9 cellular contexts compared by ENCODE assay signal in genomic region chr19:18109363-18109730, GRCh38. TPM values are rescaled to one million over a fixed set of nuclear protein-coding genes. Genes with fewer than 3 reads are reported as not detected.
DNase-seq lines count a peak whose midpoint lies in the region; TF ChIP-seq lines count a peak whose summit lies in the region.
"Had no signal": no experiment of that assay in that cellular context is flagged by ENCODE, and none has a peak within 500 bp of the region (broad histone marks: within the 10 kb centered on the region; RNA-seq: fewer than 3 reads in every experiment).

No MANE protein-coding gene starts in this region.

- no peaks in the 10 kb centered on the region for H3K79me2 ChIP-seq in parathyroid adenoma

- DNase-seq in Calu3 = no peak
- no peak for DNase-seq in SK-N-MC (ENCODE audit: low read depth, low spot score)
- DNase-seq in fibroblast of mammary gland (ENCODE audit: low read depth) = no peak
- DNase-seq in SIG-M5 (lab: John Stamatoyannopoulos, UW) = no peak
- no peak for DNase-seq in NCI-H2196 (lab: John Stamatoyannopoulos, UW; ENCODE audit: unreplicated experiment)
- no peak for DNase-seq in NCI-H2081 treated with DMSO at 0.1 percent for 48 hours (lab: John Stamatoyannopoulos, UW)
- no peak for DNase-seq in medulla oblongata (ENCODE audit: extremely low spot score)

- no peaks in the 10 kb centered on the region for H3K9me3 Mint-ChIP-seq in Calu3 (ENCODE audit: low read depth, unreplicated experiment)

- CTCF ChIA-PET in Calu3 (lab: Charles Lee) = interaction anchor here (0.6 kb wide), 1 partner anchor 286 kb away, joined by 3 read pairs; no protein-coding TSS in a partner anchor

- no peaks in the 10 kb centered on the region for H3K27me3 Mint-ChIP-seq in Calu3 (ENCODE audit: unreplicated experiment)

- H3K4me1 ChIP-seq in parathyroid adenoma = peaks cover 15% of the 10 kb centered on the region

- peaks cover 11% of the 10 kb centered on the region for H3K4me1 Mint-ChIP-seq in Calu3 (ENCODE audit: low read depth, unreplicated experiment)

- H3K27ac ChIP-seq in SK-N-MC (peak overlapping the region; percentile 5; the same call in 1 of the 2 replicates), parathyroid adenoma (peak overlapping the region; percentile 42)

- peak overlapping the region; percentile 89 for H2AFZ ChIP-seq in parathyroid adenoma

- peak overlapping the region; percentile 43 for H3K27ac Mint-ChIP-seq in Calu3 (ENCODE audit: unreplicated experiment)

- H3K4me3 ChIP-seq in SK-N-MC = peak overlapping the region; percentile 89
- peak overlapping the region; percentile 60 for H3K4me3 ChIP-seq in fibroblast of mammary gland (ENCODE audit: control insufficient read depth, low read depth, low read length)
- peak overlapping the region; percentile 64 for H3K4me3 ChIP-seq in parathyroid adenoma (ENCODE audit: low read depth, low read length)

- peak overlapping the region; percentile 57 for H3K4me3 Mint-ChIP-seq in Calu3 (ENCODE audit: low read depth, unreplicated experiment)

- no TSS peak for BruUV-seq in Calu3 (replicated peaks; lab: Mats Ljungman, UMichigan)

- H3K9me3 ChIP-seq in SK-N-MC (ENCODE audit: low read depth, low read length) (no peaks in the 10 kb centered on the region), parathyroid adenoma (ENCODE audit: control insufficient read depth, low read length) (no peaks in the 10 kb centered on the region)

- H3K27me3 ChIP-seq in parathyroid adenoma (ENCODE audit: control insufficient read depth, insufficient read depth, low read length) = no peaks in the 10 kb centered on the region

- peak overlapping the region; percentile 60 for H3K4me2 ChIP-seq in parathyroid adenoma (ENCODE audit: low read length)

- H3K9ac ChIP-seq in SK-N-MC (ENCODE audit: insufficient read length) (peak overlapping the region; percentile 29), parathyroid adenoma (no peak overlapping the region)

- intact Hi-C loops in Calu3 (cut with micrococcal nuclease; ENCODE audit: unreplicated experiment) = no loop called here

- no peaks in the 10 kb centered on the region for H3K36me3 ChIP-seq in SK-N-MC (ENCODE audit: insufficient read depth, low read length)
- no peaks in the 10 kb centered on the region for H3K36me3 ChIP-seq in parathyroid adenoma (ENCODE audit: control insufficient read depth, insufficient read depth, low read length)

- TF ChIP-seq CTCF in Calu3 (IDR thresholded peaks at IDR 0.05; ENCODE audit: unreplicated experiment) = no peak
- no peak for TF ChIP-seq CTCF in fibroblast of mammary gland (conservative IDR thresholded peaks at IDR 0.05; ENCODE audit: control insufficient read depth, insufficient read depth, low read depth, low read length)
- TF ChIP-seq CTCF in parathyroid adenoma (IDR thresholded peaks at IDR 0.05) = no peak

- peaks cover 33% of the 10 kb centered on the region for H3K36me3 Mint-ChIP-seq in Calu3 (ENCODE audit: insufficient read depth, unreplicated experiment)

RNA-seq across cellular contexts. Expression of gene MAST3, which starts 11.8 kb away (rescaled TPM):
- total RNA-seq in Calu3 (2022) = 5.5 and 5.9 TPM in 2 replicates

RNA-seq across cellular contexts. Expression of gene IL12RB1, which starts 22.6 kb away (rescaled TPM):
- not detected in 2 replicates for total RNA-seq in Calu3 (2022)
- total RNA-seq: NCI-H460 had no signal

RNA-seq across cellular contexts. Expression of gene PIK3R2, which starts 43.6 kb away (rescaled TPM):
- total RNA-seq in Calu3 (2022) = 22.5 and 23.2 TPM in 2 replicates
